ENCODE assay signal across 8 cellular contexts in the genomic region with DNA sequence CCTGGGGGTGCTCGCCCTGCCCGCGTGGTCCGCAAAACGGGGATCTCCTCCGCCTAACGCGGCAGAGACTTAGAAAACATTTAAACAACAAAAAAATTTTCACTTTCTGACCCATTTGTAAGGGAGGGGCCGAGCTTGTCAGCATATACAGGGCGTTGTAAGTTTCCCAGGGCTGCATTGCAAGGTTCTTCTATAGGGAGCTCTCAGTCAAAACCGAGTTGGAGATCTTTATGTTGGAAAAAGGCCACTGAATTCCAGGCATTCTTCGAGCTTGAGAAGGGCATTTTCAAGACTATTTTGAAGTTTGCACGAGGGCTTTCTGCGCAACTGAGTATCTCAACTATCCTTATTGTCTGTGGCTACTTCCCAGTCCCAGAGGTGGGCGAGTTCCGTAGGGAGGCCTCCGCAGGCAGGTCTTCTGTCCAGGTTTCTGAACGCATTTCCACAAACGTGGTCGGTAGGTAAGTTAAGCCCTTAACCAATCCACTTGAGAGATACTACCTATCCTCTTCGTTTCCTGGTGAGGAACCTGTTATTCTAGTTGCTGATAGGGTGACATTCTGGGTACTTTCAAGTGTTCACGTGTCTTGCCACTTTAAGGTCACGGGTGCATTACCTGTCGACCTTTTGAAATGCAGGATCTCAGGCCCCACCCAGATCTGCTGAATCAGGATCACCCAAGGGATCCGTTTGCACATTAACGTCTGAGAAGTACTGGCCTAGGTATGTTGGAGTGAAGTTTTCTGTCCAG. TPM values are rescaled to one million over a fixed set of nuclear protein-coding genes. Genes with fewer than 3 reads are reported as not detected.
DNase-seq lines count a peak whose midpoint lies in the region; ATAC-seq, FAIRE-seq and TF ChIP-seq lines count a peak whose summit lies in the region.

No MANE protein-coding gene starts in this region.

- FAIRE-seq in HepG2 (lab: Jason Lieb, UNC): peak; percentile 76

- no peaks in the 10 kb centered on the region for H3K9me3 ChIP-seq in HepG2 (ENCODE audit: low read length)
- no peaks in the 10 kb centered on the region for H3K9me3 ChIP-seq in thymus (ENCODE audit: control insufficient read depth)

- intact Hi-C loops in HepG2 (cut with micrococcal nuclease; ENCODE audit: unreplicated experiment): loop anchor here (1.0 to 5.0 kb wide), 2 partner anchors 9 to 50 kb away; a partner anchor contains a TSS

- H3K27ac ChIP-seq in 22Rv1 (peak overlapping the region; percentile 91), HepG2 (ENCODE audit: extremely low read length, insufficient read depth, low read length) (peak overlapping the region; percentile 99), thymus (ENCODE audit: low read depth) (peak overlapping the region; percentile 74)

- POLR2A ChIA-PET in HepG2 (lab: Yijun Ruan, JAX): interaction anchor here (0.7 to 4.2 kb wide), 15 partner anchors 7 to 68 kb away, joined by 3 to 41 read pairs (median 7); a partner anchor contains a TSS

- no peaks in the 10 kb centered on the region; a peak in 1 of 5 replicates for H3K27me3 ChIP-seq in HepG2 (ENCODE audit: control insufficient read depth in 1 of 2, insufficient read depth in 2 of 2, low read length in 2 of 2)
- no peaks in the 10 kb centered on the region for H3K27me3 ChIP-seq in thymus (ENCODE audit: control insufficient read depth, insufficient read depth)

- H3K4me2 ChIP-seq in HepG2 (ENCODE audit: low read depth, low read length): peak overlapping the region; percentile 98

- no peak overlapping the region for H2AFZ ChIP-seq in HepG2 (ENCODE audit: low read length)

- DNase-seq in NCI-H510A (lab: John Stamatoyannopoulos, UW) (peak; percentile 92), cerebellar cortex (ENCODE audit: low spot score) (peak; percentile 3), HepG2 (ENCODE audit: low spot score) (peak; percentile 52), GM20000 (ENCODE audit: low spot score) (no peak)
- DNase-seq in activated CD8-positive, alpha-beta memory T cell treated with anti-CD3 and anti-CD28 coated beads, Interleukin-2, amount 50 U/mL, for 4 hours: no peak

- peak; percentile 23 for ATAC-seq in GM18498 (IDR thresholded peaks at IDR 0.05; ENCODE audit: unreplicated experiment)
- peak; percentile 2; the same call in 1 of the 3 replicates for ATAC-seq in HepG2

- BruUV-seq in HepG2 (replicated peaks; lab: Mats Ljungman, UMichigan): TSS peak; percentile 51

- CTCF ChIA-PET in HepG2 (lab: Yijun Ruan, JAX; ENCODE audit: low intra/inter-chr PET ratio, low total read pairs): no interaction called here

- in situ Hi-C loops in HepG2 (cut with HindIII; ENCODE audit: extremely low pct_ligation_motif_present, low pct_unique_long_range_greater_than_20kb): no loop called here

- TF ChIP-seq POLR2A in HepG2 (IDR thresholded peaks at IDR 0.05; ENCODE audit: insufficient read depth in 1 of 2, low read depth in 2 of 2, low read length in 2 of 2): no peak

- peak overlapping the region; percentile 83 for H3K9ac ChIP-seq in HepG2 (ENCODE audit: insufficient read depth, low read depth, low read length)

- peaks cover 29% of the 10 kb centered on the region for H3K4me1 ChIP-seq in HepG2 (ENCODE audit: insufficient read depth, low read length)
- H3K4me1 ChIP-seq in thymus (ENCODE audit: control insufficient read depth, insufficient read depth, low read length): peaks cover 5% of the 10 kb centered on the region

- TF ChIP-seq EP300 in HepG2 (IDR thresholded peaks at IDR 0.05; ENCODE audit: low read depth in 2 of 2, low read length in 2 of 2): no peak
- TF ChIP-seq EP300 in HepG2 (CRISPR knock-in tag; IDR thresholded peaks at IDR 0.05; ENCODE audit: borderline replicate concordance): peak; percentile 52; the same call in 1 of the 2 replicates

- H3K36me3 ChIP-seq in HepG2 (replicated peaks in 1 of 2; ENCODE audit: control insufficient read depth in 1 of 2, insufficient read depth in 2 of 2, low read length in 2 of 2) (peaks cover 0 to 4% of the 10 kb centered on the region in 2 experiments; a peak in 1 of 5 replicates), thymus (ENCODE audit: control insufficient read depth, insufficient read depth) (no peaks in the 10 kb centered on the region)

- 0 out of 2 replicates have a peak, but pooled peaks cover 3% of the 10 kb centered on the region for H4K20me1 ChIP-seq in HepG2 (ENCODE audit: insufficient read depth, low read length)

- no peak for TF ChIP-seq RAD21 in HepG2 (CRISPR knock-in tag; IDR thresholded peaks at IDR 0.05)

- TF ChIP-seq CTCF in 22Rv1 (IDR thresholded peaks at IDR 0.05) (no peak), HepG2 (CRISPR knock-in tag; IDR thresholded peaks at IDR 0.05) (no peak; the same call in 1 of the 2 replicates), GM20000 (IDR thresholded peaks at IDR 0.05; ENCODE audit: extremely low read depth, missing control alignments) (no peak)

- 2% methylated on average over 17 of the region's 26 CpGs for WGBS in HepG2 (ENCODE audit: low lambda C conversion rate)
- WGBS in thymus: 43% methylated on average over 26 of the region's 26 CpGs

- peaks cover 41% of the 10 kb centered on the region for H3K79me2 ChIP-seq in HepG2 (ENCODE audit: insufficient read depth, low read length)

- H3K4me3 ChIP-seq in HepG2 (replicated peaks in 1 of 3; ENCODE audit: insufficient read depth in 1 of 3, low read depth in 2 of 3, low read length in 3 of 3) (peak overlapping the region; percentile 75 to 92 (median 91)), thymus (ENCODE audit: low read length) (peak overlapping the region; percentile 58)

TF ChIP-seq in HepG2, 621 proteins besides CTCF, POLR2A, EP300 and RAD21 (continues in another document):
- peak; percentile 61 for TF ChIP-seq SALL1 (CRISPR knock-in tag; IDR thresholded peaks at IDR 0.05)
- TF ChIP-seq KLF15 (CRISPR knock-in tag; IDR thresholded peaks at IDR 0.05; ENCODE audit: borderline replicate concordance): no peak
- no peak for TF ChIP-seq ZNF460 (CRISPR knock-in tag; IDR thresholded peaks at IDR 0.05; ENCODE audit: borderline replicate concordance)
- TF ChIP-seq TP53 (CRISPR knock-in tag; conservative IDR thresholded peaks at IDR 0.05): no peak
- TF ChIP-seq PHF21A (CRISPR knock-in tag; IDR thresholded peaks at IDR 0.05): no peak
- peak; percentile 24; the same call in 1 of the 2 replicates for TF ChIP-seq PITX1 (CRISPR knock-in tag; IDR thresholded peaks at IDR 0.05)
- TF ChIP-seq TCF7L2 (IDR thresholded peaks at IDR 0.05; ENCODE audit: low read depth, low read length): no peak
- TF ChIP-seq, protein P1, sequence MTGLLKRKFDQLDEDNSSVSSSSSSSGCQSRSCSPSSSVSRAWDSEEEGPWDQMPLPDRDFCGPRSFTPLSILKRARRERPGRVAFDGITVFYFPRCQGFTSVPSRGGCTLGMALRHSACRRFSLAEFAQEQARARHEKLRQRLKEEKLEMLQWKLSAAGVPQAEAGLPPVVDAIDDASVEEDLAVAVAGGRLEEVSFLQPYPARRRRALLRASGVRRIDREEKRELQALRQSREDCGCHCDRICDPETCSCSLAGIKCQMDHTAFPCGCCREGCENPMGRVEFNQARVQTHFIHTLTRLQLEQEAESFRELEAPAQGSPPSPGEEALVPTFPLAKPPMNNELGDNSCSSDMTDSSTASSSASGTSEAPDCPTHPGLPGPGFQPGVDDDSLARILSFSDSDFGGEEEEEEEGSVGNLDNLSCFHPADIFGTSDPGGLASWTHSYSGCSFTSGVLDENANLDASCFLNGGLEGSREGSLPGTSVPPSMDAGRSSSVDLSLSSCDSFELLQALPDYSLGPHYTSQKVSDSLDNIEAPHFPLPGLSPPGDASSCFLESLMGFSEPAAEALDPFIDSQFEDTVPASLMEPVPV (CRISPR knock-in tag; IDR thresholded peaks at IDR 0.05): no peak
- no peak for TF ChIP-seq ZNF234 (CRISPR knock-in tag; conservative IDR thresholded peaks at IDR 0.05)
- no peak for TF ChIP-seq ZSCAN22 (CRISPR knock-in tag; IDR thresholded peaks at IDR 0.05)
- 0 out of 2 replicates have a peak, but pooled peaks have one; percentile 39 for TF ChIP-seq ZNF430 (CRISPR knock-in tag; IDR thresholded peaks at IDR 0.05)
- TF ChIP-seq SAP130 (CRISPR knock-in tag; IDR thresholded peaks at IDR 0.05; ENCODE audit: low read depth): peak; percentile 72

RNA-seq across cellular contexts. Expression of a gene that starts 51.5 kb away (rescaled TPM):
- total RNA-seq in HepG2 (2016; rRNA removed; fragmentation: Illumina TruSeq; extraction: Trizol): 110 and 135 TPM in 2 replicates
- 19.7 and 22.7 TPM in 2 replicates for total RNA-seq in HepG2 (2016; cell fraction: cytosol; rRNA removed; fragmentation: Illumina TruSeq; extraction: Trizol; ENCODE audit: low read depth)
- total RNA-seq in HepG2 (2016; cell fraction: insoluble cytoplasmic fraction; rRNA removed; fragmentation: Illumina TruSeq; extraction: Trizol): 109 and 122 TPM in 2 replicates
- total RNA-seq in HepG2 (2016; cell fraction: membrane; rRNA removed; fragmentation: Illumina TruSeq; extraction: Trizol): 29.6 and 31.5 TPM in 2 replicates
- 104 and 120 TPM in 2 replicates for total RNA-seq in HepG2 (2016; cell fraction: nucleus; rRNA removed; fragmentation: Illumina TruSeq; extraction: Trizol)
- polyA plus RNA-seq in HepG2 (2011; rRNA removed) (109 and 112 TPM in 2 replicates), thymus (45.3 TPM)
- polyA plus RNA-seq in HepG2 (2011; cell fraction: cytosol; rRNA removed): 71.5 and 85.0 TPM in 2 replicates
- 238 and 261 TPM in 2 replicates for polyA plus RNA-seq in HepG2 (2011; cell fraction: nucleus; rRNA removed)
- 110 and 201 TPM in 2 replicates for polyA plus RNA-seq in HepG2 (2012)
- 3.9 and 4.9 TPM in 2 replicates for polyA plus RNA-seq in HepG2 (2016; cell fraction: cytosol; fragmentation: Illumina TruSeq; extraction: Trizol; ENCODE audit: low read depth)
- polyA plus RNA-seq in HepG2 (2016; cell fraction: insoluble cytoplasmic fraction; fragmentation: Illumina TruSeq; extraction: Trizol; ENCODE audit: low read depth): 110 and 122 TPM in 2 replicates
- polyA plus RNA-seq in HepG2 (2016; cell fraction: membrane; fragmentation: Illumina TruSeq; extraction: Trizol; ENCODE audit: low read depth): 11.6 and 12.9 TPM in 2 replicates
- 155 and 164 TPM in 2 replicates for polyA plus RNA-seq in HepG2 (2016; cell fraction: nucleus; fragmentation: Illumina TruSeq; extraction: Trizol; ENCODE audit: insufficient read depth, low read depth)
- polyA minus RNA-seq in HepG2 (2011; rRNA and poly(A)+ RNA removed; ENCODE audit: low replicate concordance): 13.0 and 80.7 TPM in 2 replicates
- polyA minus RNA-seq in HepG2 (2011; cell fraction: cytosol; rRNA and poly(A)+ RNA removed): 99.2 and 104 TPM in 2 replicates
- 157 and 183 TPM in 2 replicates for polyA minus RNA-seq in HepG2 (2011; cell fraction: nucleus; rRNA and poly(A)+ RNA removed)

Comparison
In these comparisons a context has a peak if more than half of its experiments do, and no peak if none do; other contexts are left out.
1. DNase-seq: peak in NCI-H510A (single experiment), cerebellar cortex (single experiment) and HepG2 (single experiment); none in activated CD8-positive, alpha-beta memory T cell treated with anti-CD3 and anti-CD28 coated beads, Interleukin-2, amount 50 U/mL, for 4 hours (single experiment) and GM20000 (single experiment).
2. Peak in every context shown above with its lines, with median percentiles within 50 percentile points of each other: H3K27ac ChIP-seq.